ENCODE assay signal across 1 cellular context in genomic region chr17:47511701-47512146, GRCh38.
TF ChIP-seq lines count a peak whose summit lies in the region.
"Not testable (repeated sequence)": the region's sequence is repeated elsewhere in the genome, so short reads cannot be mapped to it uniquely, and the experiment has no call there.

No MANE protein-coding gene starts in this region.

TF ChIP-seq in K562, 482 proteins besides CTCF, POLR2A, EP300 and RAD21 (continued from another document):
- TF ChIP-seq ZBTB40 (IDR thresholded peaks at IDR 0.05) (peak; percentile 27; the same call in 1 of the 2 replicates), CTBP1 (IDR thresholded peaks at IDR 0.05; ENCODE audit: borderline replicate concordance) (peak; percentile 77), MEIS2 (IDR thresholded peaks at IDR 0.05; ENCODE audit: partially characterized antibody) (peak; percentile 13), CEBPB (tag; IDR thresholded peaks at IDR 0.05) (peak; percentile 48), ATF7 (IDR thresholded peaks at IDR 0.05) (0 out of 2 replicates have a peak, but pooled peaks have one; percentile 13), VEZF1 (CRISPR knock-in tag; IDR thresholded peaks at IDR 0.05) (peak; percentile 33; the same call in 1 of the 2 replicates), SMARCE1 (IDR thresholded peaks at IDR 0.05) (peak; percentile 58; the same call in 1 of the 2 replicates), SOX6 (IDR thresholded peaks at IDR 0.05) (peak; percentile 93; the same call in 1 of the 2 replicates), ZKSCAN1 (IDR thresholded peaks at IDR 0.05; ENCODE audit: low read depth, low read length) (peak; percentile 43; the same call in 1 of the 2 replicates), PKNOX1 (IDR thresholded peaks at IDR 0.05) (peak; percentile 79), ZEB2 (IDR thresholded peaks at IDR 0.05) (peak; percentile 60; the same call in 1 of the 2 replicates)
- not testable (repeated sequence) for TF ChIP-seq ZBTB40 (CRISPR knock-in tag; IDR thresholded peaks at IDR 0.05)
